19 cellular contexts compared by ENCODE assay signal in the genomic region with DNA sequence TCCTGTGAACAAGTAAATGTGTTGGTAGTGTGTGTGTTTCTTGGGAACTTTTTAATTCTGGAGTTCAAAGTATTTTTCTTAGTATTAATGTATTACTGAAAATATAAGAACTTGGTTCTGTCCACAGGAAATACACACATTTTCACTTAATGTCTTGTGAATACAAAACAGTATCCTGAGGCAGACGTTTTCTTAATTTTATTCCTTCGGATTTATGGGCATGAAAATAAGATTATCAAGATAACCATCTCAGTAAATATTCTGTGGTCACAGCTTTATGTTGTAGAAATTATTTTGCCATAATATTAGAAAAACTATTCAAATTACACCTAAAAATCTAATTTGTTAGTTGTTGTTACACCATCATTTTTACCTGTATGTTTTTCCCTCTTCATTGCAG.
"Had no signal": no experiment of that assay in that cellular context is flagged by ENCODE, and none has a peak within 500 bp of the region (broad histone marks: within the 10 kb centered on the region; RNA-seq: fewer than 3 reads in every experiment).

No MANE protein-coding gene starts in this region.

- H3K36me3 ChIP-seq: neural progenitor cell, prostate gland, right atrium auricular region had no signal

- H3K27ac Mint-ChIP-seq: activated B cell treated with CpG ODN at 0.5 μM for 24 hours, neural progenitor cell, type B pancreatic cell had no signal

- DNase-seq: activated B cell treated with CpG ODN at 0.5 μM for 24 hours; activated CD4-positive, alpha-beta T cell treated with anti-CD3 and anti-CD28 coated beads for 48 hours; activated CD8-positive, alpha-beta memory T cell treated with anti-CD3 and anti-CD28 coated beads, Interleukin-2, amount 50 U/mL, for 4 hours; activated gamma-delta T cell; activated T-cell treated with anti-CD3 and anti-CD28 coated beads, Interleukin-2, amount 50 U/mL, for 72 hours; cortex of kidney; gastrocnemius medialis; head of caudate nucleus; left lung; stimulated activated CD4-positive, alpha-beta T cell treated with anti-CD3 and anti-CD28 coated beads, Interleukin-2, amount 100 ng/mL, for 24 hours; stomach; testis had no signal

- H3K27ac ChIP-seq: ascending aorta, gastrocnemius medialis, left lung, neural progenitor cell, prostate gland, right atrium auricular region, stomach, testis had no signal

- H3K9me3 ChIP-seq: ascending aorta, gastrocnemius medialis, left lung, prostate gland, right atrium auricular region, SJSA1, stomach, testis had no signal

- H3K9me3 Mint-ChIP-seq: activated B cell treated with CpG ODN at 0.5 μM for 24 hours; activated T-cell treated with anti-CD3 and anti-CD28 coated beads, Interleukin-2, amount 50 U/mL, for 72 hours; neural progenitor cell; type B pancreatic cell had no signal

- ATAC-seq: activated T-cell treated with anti-CD3 and anti-CD28 coated beads, Interleukin-2, amount 50 U/mL, for 72 hours; esophagus mucosa; gastrocnemius medialis; left lung had no signal

- H3K4me3 ChIP-seq: ascending aorta, gastrocnemius medialis, left lung, neural progenitor cell, prostate gland, right atrium auricular region, SJSA1, stomach, testis had no signal

- H3K36me3 Mint-ChIP-seq: neural progenitor cell had no signal

- H3K27me3 Mint-ChIP-seq: activated B cell treated with CpG ODN at 0.5 μM for 24 hours, type B pancreatic cell had no signal

- H3K4me1 ChIP-seq: ascending aorta, gastrocnemius medialis, testis had no signal

- H3K27me3 ChIP-seq: ascending aorta, gastrocnemius medialis, left lung, neural progenitor cell, right atrium auricular region, SJSA1, stomach, testis had no signal

- H3K4me3 Mint-ChIP-seq: activated B cell treated with CpG ODN at 0.5 μM for 24 hours; activated T-cell treated with anti-CD3 and anti-CD28 coated beads, Interleukin-2, amount 50 U/mL, for 72 hours; neural progenitor cell; type B pancreatic cell had no signal
